Comparison of ENCODE assay signal across 12 cellular contexts in genomic region chr18:59898093-59898492, GRCh38. TPM values are rescaled to one million over a fixed set of nuclear protein-coding genes. Genes with fewer than 3 reads are reported as not detected.
A peak's percentile ranks its signal among the peaks of the same experiment; 100 is the strongest.
DNase-seq lines count a peak whose midpoint lies in the region; ATAC-seq and TF ChIP-seq lines count a peak whose summit lies in the region.
"Had no signal": no experiment of that assay in that cellular context is flagged by ENCODE, and none has a peak within 500 bp of the region (broad histone marks: within the 10 kb centered on the region; RNA-seq: fewer than 3 reads in every experiment).

No MANE protein-coding gene starts in this region.

- H3K27ac ChIP-seq in HUES48 (ENCODE audit: low read depth, low read length), result peak overlapping the region; percentile 93
- H3K27ac ChIP-seq: prostate gland had no signal

- H3K27me3 ChIP-seq in HUES48 (ENCODE audit: control insufficient read depth, insufficient read depth, low read length), result peaks cover 5% of the 10 kb centered on the region; the same call in 1 of the 2 replicates
- H3K27me3 ChIP-seq: upper lobe of left lung had no signal

- peak overlapping the region in 1 of 2 donors; percentile 92 for H3K27ac Mint-ChIP-seq in natural killer cell treated with Interleukin-12 subunit alpha and Interleukin-12 subunit beta and Interleukin-15 and Interleukin-18, amount 100 ng/mL, for 72 hours

- peak; percentile 31 for DNase-seq in NCI-H748 (lab: John Stamatoyannopoulos, UW; ENCODE audit: unreplicated experiment)
- no peak for DNase-seq in NCI-H748 treated with DMSO at 0.1 percent for 48 hours (lab: John Stamatoyannopoulos, UW)
- DNase-seq in astrocyte of the spinal cord (ENCODE audit: low read depth, low spot score), result no peak
- DNase-seq in natural killer cell treated with Interleukin-12 subunit alpha and Interleukin-12 subunit beta and Interleukin-15 and Interleukin-18, amount 100 ng/mL, for 72 hours (ENCODE audit: low spot score), result no peak
- DNase-seq in NCI-H510A treated with DMSO at 0.1 percent for 48 hours (lab: John Stamatoyannopoulos, UW), result no peak
- DNase-seq: DMS79, midbrain, upper lobe of left lung had no signal

- peak overlapping the region; percentile 73 for H3K4me3 ChIP-seq in HUES48 (ENCODE audit: low read depth, low read length)
- peak overlapping the region; percentile 96 for H3K4me3 ChIP-seq in astrocyte of the spinal cord (ENCODE audit: low read depth, low read length)

- peaks cover 25% of the 10 kb centered on the region for H3K4me1 ChIP-seq in HUES48 (ENCODE audit: control insufficient read depth, insufficient read depth, low read length)
- H3K4me1 ChIP-seq: prostate gland had no signal

- H3K36me3 Mint-ChIP-seq in natural killer cell treated with Interleukin-12 subunit alpha and Interleukin-12 subunit beta and Interleukin-15 and Interleukin-18, amount 100 ng/mL, for 72 hours, result peaks cover 23% of the 10 kb centered on the region

- H3K4me3 Mint-ChIP-seq in natural killer cell treated with Interleukin-12 subunit alpha and Interleukin-12 subunit beta and Interleukin-15 and Interleukin-18, amount 100 ng/mL, for 72 hours, result peak overlapping the region; percentile 91

- H3K36me3 ChIP-seq in HUES48 (ENCODE audit: control insufficient read depth, insufficient read depth, low read length), result peaks cover 15% of the 10 kb centered on the region
- H3K36me3 ChIP-seq: prostate gland had no signal

- H3K9ac ChIP-seq in HUES48 (ENCODE audit: low read depth, low read length), result no peak overlapping the region

- no peaks in the 10 kb centered on the region for H3K9me3 Mint-ChIP-seq in natural killer cell treated with Interleukin-12 subunit alpha and Interleukin-12 subunit beta and Interleukin-15 and Interleukin-18, amount 100 ng/mL, for 72 hours

- H3K4me1 Mint-ChIP-seq in natural killer cell treated with Interleukin-12 subunit alpha and Interleukin-12 subunit beta and Interleukin-15 and Interleukin-18, amount 100 ng/mL, for 72 hours (ENCODE audit: low read depth in 2 of 2), result peaks cover 31 to 42% of the 10 kb centered on the region in 2 donors

- no peak for TF ChIP-seq CTCF in astrocyte of the spinal cord (IDR thresholded peaks at IDR 0.05; ENCODE audit: low read depth, low read length)

- ATAC-seq in natural killer cell treated with Interleukin-12 subunit alpha and Interleukin-12 subunit beta and Interleukin-15 and Interleukin-18, amount 100 ng/mL, for 72 hours, result no peak
- ATAC-seq in GM19452 (IDR thresholded peaks at IDR 0.05; ENCODE audit: unreplicated experiment) (no peak), HG03175 (IDR thresholded peaks at IDR 0.05; ENCODE audit: unreplicated experiment) (no peak)

- in situ Hi-C loops in astrocyte of the spinal cord (cut with HindIII; ENCODE audit: low sequenced_read_pairs), result no loop called here

- no peaks in the 10 kb centered on the region for H3K27me3 Mint-ChIP-seq in natural killer cell treated with Interleukin-12 subunit alpha and Interleukin-12 subunit beta and Interleukin-15 and Interleukin-18, amount 100 ng/mL, for 72 hours

- no peaks in the 10 kb centered on the region for H3K9me3 ChIP-seq in HUES48 (ENCODE audit: control insufficient read depth, insufficient read depth, low read length)
- H3K9me3 ChIP-seq: prostate gland, upper lobe of left lung had no signal

RNA-seq across cellular contexts. Expression of gene PMAIP1, which starts 1.7 kb away (rescaled TPM):
- 10 to 100 TPM; 48.8 to 76.0 TPM for total RNA-seq in natural killer cell treated with Interleukin-12 subunit alpha and Interleukin-12 subunit beta and Interleukin-15 and Interleukin-18, amount 100 ng/mL, for 72 hours
